Comparison of ENCODE assay signal across 26 cellular contexts in genomic region chr10:34886906-34887615, GRCh38.
"Had no signal": no experiment of that assay in that cellular context is flagged by ENCODE, and none has a peak within 500 bp of the region (broad histone marks: within the 10 kb centered on the region; RNA-seq: fewer than 3 reads in every experiment).

No MANE protein-coding gene starts in this region.

- DNase-seq: activated CD4-positive, alpha-beta memory T cell treated with anti-CD3 and anti-CD28 coated beads for 36 hours; activated CD4-positive, alpha-beta T cell treated with anti-CD3 and anti-CD28 coated beads for 48 hours; activated CD8-positive, alpha-beta memory T cell treated with anti-CD3 and anti-CD28 coated beads, Interleukin-2, amount 50 U/mL, for 4 hours; activated gamma-delta T cell; activated naive CD4-positive, alpha-beta T cell treated with anti-CD3 and anti-CD28 coated beads, Interleukin-2, amount 10 ng/mL, durations not matched to agents 7 days and 5 days; activated naive CD8-positive, alpha-beta T cell treated with anti-CD3 and anti-CD28 coated beads, Interleukin-2, amount 10 ng/mL, durations not matched to agents 7 days and 5 days; activated T-cell treated with anti-CD3 and anti-CD28 coated beads, Interleukin-2, amount 50 U/mL, for 1 hour; cortex of kidney; effector memory CD8-positive, alpha-beta T cell; foreskin melanocyte; heart right ventricle; kidney glomerular epithelial cell; left lung; lower lobe of right lung; mesenchymal stem cell; mucosa of descending colon; stimulated activated CD4-positive, alpha-beta T cell treated with anti-CD3 and anti-CD28 coated beads, Interleukin-4, amount 100 ng/mL, for 1 hour; stimulated activated naive CD8-positive, alpha-beta T cell treated with anti-CD3 and anti-CD28 coated beads, Interleukin-15, Interleukin-2, amounts not matched to agents 100 U/mL and 50 U/mL, for 24 hours; testis; transverse colon had no signal

- H3K9me3 Mint-ChIP-seq: activated CD4-positive, alpha-beta memory T cell treated with anti-CD3 and anti-CD28 coated beads for 36 hours; activated naive CD4-positive, alpha-beta T cell treated with anti-CD3 and anti-CD28 coated beads, Interleukin-2, amount 10 ng/mL, durations not matched to agents 7 days and 5 days; effector memory CD8-positive, alpha-beta T cell; natural killer cell treated with Interleukin-12 subunit alpha and Interleukin-12 subunit beta and Interleukin-15 and Interleukin-18, amount 100 ng/mL, for 72 hours had no signal

- H3K27ac ChIP-seq: ascending aorta, heart right ventricle, left lung, lower lobe of right lung, right lobe of liver, testis, transverse colon, VCaP had no signal

- H3K4me3 Mint-ChIP-seq: activated CD4-positive, alpha-beta memory T cell treated with anti-CD3 and anti-CD28 coated beads for 36 hours; activated naive CD4-positive, alpha-beta T cell treated with anti-CD3 and anti-CD28 coated beads, Interleukin-2, amount 10 ng/mL, durations not matched to agents 7 days and 5 days; activated naive CD8-positive, alpha-beta T cell treated with anti-CD3 and anti-CD28 coated beads, Interleukin-2, amount 10 ng/mL, durations not matched to agents 7 days and 5 days; brain; effector memory CD8-positive, alpha-beta T cell; natural killer cell treated with Interleukin-12 subunit alpha and Interleukin-12 subunit beta and Interleukin-15 and Interleukin-18, amount 100 ng/mL, for 72 hours had no signal

- H3K36me3 Mint-ChIP-seq: activated CD4-positive, alpha-beta memory T cell treated with anti-CD3 and anti-CD28 coated beads for 36 hours; activated naive CD4-positive, alpha-beta T cell treated with anti-CD3 and anti-CD28 coated beads, Interleukin-2, amount 10 ng/mL, durations not matched to agents 7 days and 5 days; activated naive CD8-positive, alpha-beta T cell treated with anti-CD3 and anti-CD28 coated beads, Interleukin-2, amount 10 ng/mL, durations not matched to agents 7 days and 5 days; brain; natural killer cell treated with Interleukin-12 subunit alpha and Interleukin-12 subunit beta and Interleukin-15 and Interleukin-18, amount 100 ng/mL, for 72 hours had no signal

- H3K4me1 Mint-ChIP-seq: activated naive CD4-positive, alpha-beta T cell treated with anti-CD3 and anti-CD28 coated beads, Interleukin-2, amount 10 ng/mL, durations not matched to agents 7 days and 5 days had no signal

- H3K27me3 ChIP-seq: ascending aorta, heart right ventricle, left lung, right lobe of liver, testis, transverse colon had no signal

- ATAC-seq: effector memory CD8-positive, alpha-beta T cell; heart right ventricle; left lung; lower lobe of right lung; mucosa of descending colon; natural killer cell treated with Interleukin-12 subunit alpha and Interleukin-12 subunit beta and Interleukin-15 and Interleukin-18, amount 100 ng/mL, for 72 hours; right lobe of liver; stimulated activated naive CD8-positive, alpha-beta T cell treated with anti-CD3 and anti-CD28 coated beads, Interleukin-15, Interleukin-2, amounts not matched to agents 100 U/mL and 50 U/mL, for 24 hours had no signal

- H3K4me1 ChIP-seq: ascending aorta, heart right ventricle, left lung, lower lobe of right lung, right lobe of liver, testis, transverse colon had no signal

- H3K9me3 ChIP-seq: ascending aorta, heart right ventricle, left lung, lower lobe of right lung, mucosa of descending colon, right lobe of liver, testis, transverse colon had no signal

- FAIRE-seq: TTC549 had no signal

- H3K36me3 ChIP-seq: ascending aorta, heart right ventricle, left lung, lower lobe of right lung, right lobe of liver, transverse colon had no signal

- H3K4me3 ChIP-seq: ascending aorta, heart right ventricle, left lung, lower lobe of right lung, mucosa of descending colon, right lobe of liver, testis, transverse colon had no signal

- H3K27ac Mint-ChIP-seq: activated CD4-positive, alpha-beta memory T cell treated with anti-CD3 and anti-CD28 coated beads for 36 hours; activated naive CD4-positive, alpha-beta T cell treated with anti-CD3 and anti-CD28 coated beads, Interleukin-2, amount 10 ng/mL, durations not matched to agents 7 days and 5 days; activated naive CD8-positive, alpha-beta T cell treated with anti-CD3 and anti-CD28 coated beads, Interleukin-2, amount 10 ng/mL, durations not matched to agents 7 days and 5 days; effector memory CD8-positive, alpha-beta T cell; natural killer cell treated with Interleukin-12 subunit alpha and Interleukin-12 subunit beta and Interleukin-15 and Interleukin-18, amount 100 ng/mL, for 72 hours had no signal

- H3K27me3 Mint-ChIP-seq: activated CD4-positive, alpha-beta memory T cell treated with anti-CD3 and anti-CD28 coated beads for 36 hours; activated naive CD4-positive, alpha-beta T cell treated with anti-CD3 and anti-CD28 coated beads, Interleukin-2, amount 10 ng/mL, durations not matched to agents 7 days and 5 days had no signal
